In genomic region chr1:14968251-14968812, GRCh38 we compare ENCODE assay signal across 8 cellular contexts.
DNase-seq lines count a peak whose midpoint lies in the region; ATAC-seq and TF ChIP-seq lines count a peak whose summit lies in the region.

No MANE protein-coding gene starts in this region.

- DNase-seq in Right ventricle myocardium inferior (ENCODE audit: missing footprints) (no peak), cardiac septum (ENCODE audit: low spot score) (no peak), epithelial cell of prostate (ENCODE audit: low read depth, low spot score) (no peak), activated T-cell treated with anti-CD3 and anti-CD28 coated beads for 4 hours (no peak), NCI-H2029 (lab: John Stamatoyannopoulos, UW) (no peak), GM10266 (ENCODE audit: extremely low spot score) (no peak)
- no peak for DNase-seq in activated CD4-positive, alpha-beta T cell treated with anti-CD3 and anti-CD28 coated beads for 48 hours

- WGBS in mesodermal cell (ENCODE audit: insufficient coverage in 2 of 2), 2 experiments = 63 to 78% methylated on average over 11 to 13 of the region's 14 CpGs

- H3K27ac ChIP-seq in epithelial cell of prostate = peak overlapping the region; percentile 16
- H3K27ac ChIP-seq in mesodermal cell (ENCODE audit: low read depth, low read length, severe bottlenecking) = peak overlapping the region; percentile 75

- peaks cover 9% of the 10 kb centered on the region for H3K9me3 ChIP-seq in mesodermal cell (ENCODE audit: control insufficient read depth, low read length)

- H3K36me3 ChIP-seq in mesodermal cell (ENCODE audit: control insufficient read depth, insufficient read depth, low read length) = peaks cover 20% of the 10 kb centered on the region

- ATAC-seq in Right ventricle myocardium inferior = peak; percentile 80

- intact Hi-C loops in Right ventricle myocardium inferior (cut with DNase I) (no loop called here), cardiac septum (cut with DNase I) (loop anchor here (2.0 kb wide), 1 partner anchor 24 kb away; no protein-coding TSS in a partner anchor)

- peaks cover 28% of the 10 kb centered on the region for H3K4me1 ChIP-seq in mesodermal cell (ENCODE audit: control insufficient read depth, insufficient read depth, low read length, poor library complexity, severe bottlenecking)

- TF ChIP-seq CTCF in GM10266 (IDR thresholded peaks at IDR 0.05; ENCODE audit: control insufficient read depth, insufficient read depth, low read depth, missing control alignments) = no peak

- no peak overlapping the region for H3K4me3 ChIP-seq in mesodermal cell (ENCODE audit: extremely low read depth, insufficient read depth, low read length, poor library complexity, severe bottlenecking)
